In the genomic region with DNA sequence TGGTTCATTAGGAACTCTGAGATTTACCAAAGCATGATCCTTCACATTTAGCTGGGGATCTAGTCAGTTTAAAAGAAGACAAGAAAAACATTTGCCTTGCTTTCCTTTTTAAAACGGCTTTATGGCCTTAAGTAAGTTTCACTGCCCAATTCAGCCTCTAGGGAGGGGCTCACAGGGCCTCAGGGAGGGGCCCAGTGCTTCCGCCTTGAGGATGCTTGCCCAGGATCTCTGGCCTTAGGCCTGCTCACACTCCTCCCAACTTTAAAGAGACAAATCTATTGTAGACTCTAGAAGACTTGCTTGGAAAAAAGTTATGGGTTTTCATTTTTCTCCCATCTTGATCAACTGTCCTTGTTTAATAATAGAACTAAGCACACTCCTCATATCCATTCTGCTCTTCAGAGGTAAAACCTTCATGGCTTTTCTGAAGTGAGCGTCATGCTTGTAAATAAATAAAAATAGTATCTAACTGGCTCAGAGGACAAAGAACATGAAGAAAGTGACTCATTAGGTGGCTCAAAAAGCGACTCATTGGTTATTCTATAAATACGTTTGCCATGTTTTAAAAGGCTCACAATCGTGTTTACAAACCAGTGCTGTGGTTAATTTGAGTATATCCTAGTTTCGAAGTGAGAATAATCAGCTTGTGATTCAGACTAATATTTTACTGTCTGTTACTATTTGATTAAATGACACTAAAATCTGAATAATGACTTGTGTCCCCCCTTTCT, we compare ENCODE assay signal across 8 cellular contexts. TPM values are rescaled to one million over a fixed set of nuclear protein-coding genes. Genes with fewer than 3 reads are reported as not detected.
DNase-seq lines count a peak whose midpoint lies in the region; ATAC-seq lines count a peak whose summit lies in the region.

No MANE protein-coding gene starts in this region.

- ATAC-seq in GM18858 (IDR thresholded peaks at IDR 0.05; ENCODE audit: unreplicated experiment) (peak; percentile 68), HG02884 (IDR thresholded peaks at IDR 0.05; ENCODE audit: unreplicated experiment) (peak; percentile 68), sciatic nerve (peak; percentile 90)
- ATAC-seq in central memory CD8-positive, alpha-beta T cell (replicated peaks; ENCODE audit: extremely low read depth, poor library complexity, severe bottlenecking): no peak

- H3K4me3 Mint-ChIP-seq in central memory CD8-positive, alpha-beta T cell: no peak overlapping the region

- no peaks in the 10 kb centered on the region for H3K27me3 Mint-ChIP-seq in central memory CD8-positive, alpha-beta T cell

- intact Hi-C loops in sciatic nerve (cut with DNase I): loop anchor here (10.0 kb wide), 1 partner anchor 95 kb away; no protein-coding TSS in a partner anchor

- no peak for DNase-seq in central memory CD8-positive, alpha-beta T cell (ENCODE audit: low spot score in 2 of 2)
- DNase-seq in sciatic nerve (ENCODE audit: low spot score): no peak
- no peak for DNase-seq in H4 (ENCODE audit: low spot score)
- DNase-seq in OCI-M2 (lab: John Stamatoyannopoulos, UW; ENCODE audit: unreplicated experiment): no peak
- no peak for DNase-seq in NCI-H1436 (lab: John Stamatoyannopoulos, UW)
- DNase-seq in NCI-H1048 (lab: John Stamatoyannopoulos, UW): no peak

- H3K9me3 Mint-ChIP-seq in central memory CD8-positive, alpha-beta T cell: no peaks in the 10 kb centered on the region

- peaks cover 8% of the 10 kb centered on the region for H3K36me3 Mint-ChIP-seq in central memory CD8-positive, alpha-beta T cell (ENCODE audit: insufficient read depth)

- H3K27ac Mint-ChIP-seq in central memory CD8-positive, alpha-beta T cell (ENCODE audit: low read depth): peak overlapping the region; percentile 83

- peaks cover 10% of the 10 kb centered on the region for H3K4me1 Mint-ChIP-seq in central memory CD8-positive, alpha-beta T cell

RNA-seq across cellular contexts. Expression of a gene that starts 13.7 kb away (rescaled TPM):
- 55.9 TPM for total RNA-seq in sciatic nerve
- total RNA-seq in H4 (2014; rRNA removed; shearing (Covaris generic)): 172 and 193 TPM in 2 replicates
